ENCODE assay signal across 17 cellular contexts in the genomic region with DNA sequence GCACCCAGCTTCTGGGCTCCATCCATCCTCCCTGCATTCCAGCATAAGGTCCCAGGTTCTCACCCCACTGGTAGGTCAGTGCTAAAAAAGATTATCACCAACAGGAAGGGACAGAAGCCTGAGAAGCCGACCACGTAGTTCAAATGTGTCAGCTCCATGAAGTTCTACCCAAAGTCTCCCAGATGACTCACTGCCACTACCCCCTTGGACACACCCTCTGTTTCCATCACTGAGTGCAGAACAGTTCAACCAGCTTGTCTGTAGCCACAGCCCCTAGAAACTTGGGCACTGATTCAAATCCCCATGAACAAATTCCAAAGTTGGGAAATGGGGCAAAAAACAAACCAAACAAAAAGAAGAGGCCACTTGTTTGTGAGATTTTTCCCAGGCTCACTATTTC. TPM values are rescaled to one million over a fixed set of nuclear protein-coding genes. Genes with fewer than 3 reads are reported as not detected.
DNase-seq lines count a peak whose midpoint lies in the region; ATAC-seq and TF ChIP-seq lines count a peak whose summit lies in the region.
"Had no signal": no experiment of that assay in that cellular context is flagged by ENCODE, and none has a peak within 500 bp of the region (broad histone marks: within the 10 kb centered on the region; RNA-seq: fewer than 3 reads in every experiment).

No MANE protein-coding gene starts in this region.

- ATAC-seq in GM18868 (IDR thresholded peaks at IDR 0.05; ENCODE audit: unreplicated experiment): no peak
- ATAC-seq: left ventricle myocardium superior had no signal

- H3K4me3 ChIP-seq in brain microvascular endothelial cell (ENCODE audit: low read depth, low read length): no peak overlapping the region
- no peak overlapping the region for H3K4me3 ChIP-seq in skeletal muscle cell (ENCODE audit: low read depth, low read length)
- H3K4me3 ChIP-seq: SJCRH30 had no signal

- TF ChIP-seq CTCF in brain microvascular endothelial cell (IDR thresholded peaks at IDR 0.05; ENCODE audit: low read depth, low read length, missing control alignments) (no peak), mesothelial cell of epicardium (IDR thresholded peaks at IDR 0.05; ENCODE audit: unreplicated experiment) (no peak)

- H3K9me3 Mint-ChIP-seq in mesothelial cell of epicardium: peaks cover 4% of the 10 kb centered on the region

- peaks cover 70% of the 10 kb centered on the region for H3K27me3 Mint-ChIP-seq in mesothelial cell of epicardium (ENCODE audit: low read depth)

- no peaks in the 10 kb centered on the region for H3K36me3 ChIP-seq in brain microvascular endothelial cell (replicated peaks)
- H3K36me3 ChIP-seq: SJCRH30 had no signal

- no peaks in the 10 kb centered on the region for H3K27me3 ChIP-seq in brain microvascular endothelial cell (replicated peaks)
- H3K27me3 ChIP-seq: SJCRH30 had no signal

- in situ Hi-C loops in brain microvascular endothelial cell (cut with HindIII; ENCODE audit: low pct_ligation_motif_present, low sequenced_read_pairs): no loop called here

- peaks cover 4% of the 10 kb centered on the region for H3K4me1 Mint-ChIP-seq in mesothelial cell of epicardium

- DNase-seq in GM04503 (ENCODE audit: low read depth): peak; percentile 39
- DNase-seq in M059J (ENCODE audit: low read depth): peak; percentile 86
- peak; percentile 44 for DNase-seq in brain microvascular endothelial cell
- peak; percentile 62 for DNase-seq in skeletal muscle cell (ENCODE audit: low read depth)
- no peak for DNase-seq in cortex of kidney (lab: John Stamatoyannopoulos, UW)
- no peak for DNase-seq in mesothelial cell of epicardium (ENCODE audit: low spot score in 2 of 2, unreplicated experiment in 2 of 2)
- DNase-seq: activated CD4-positive, alpha-beta T cell treated with anti-CD3 and anti-CD28 coated beads, Interleukin-2, amount 50 U/mL, for 48 hours; aorta; CD4-positive, CD25-positive, alpha-beta regulatory T cell; DMS79; left ventricle myocardium superior; NCI-H1092; posterior cingulate gyrus; SJCRH30; T1000 had no signal

- H3K36me3 Mint-ChIP-seq in mesothelial cell of epicardium: no peaks in the 10 kb centered on the region
- H3K36me3 Mint-ChIP-seq: CD4-positive, CD25-positive, alpha-beta regulatory T cell had no signal

- no peak overlapping the region for H3K27ac Mint-ChIP-seq in mesothelial cell of epicardium
- H3K27ac Mint-ChIP-seq: activated T-helper 1 cell treated with anti-CD3 and anti-CD28 coated beads, Interleukin-12 subunit alpha, Interleukin-12 subunit beta, Interleukin-2, Interleukin-4 antibody, amounts not matched to agents 30 ng/mL and 10 ng/mL and 1 ng/mL, durations not matched to agents 14 hours and 24 hours and 36 hours; CD4-positive, CD25-positive, alpha-beta regulatory T cell had no signal

- no peak overlapping the region for H3K27ac ChIP-seq in brain microvascular endothelial cell
- H3K27ac ChIP-seq: SJCRH30 had no signal

- H3K4me3 Mint-ChIP-seq in mesothelial cell of epicardium: no peak overlapping the region
- H3K4me3 Mint-ChIP-seq: activated T-helper 1 cell treated with anti-CD3 and anti-CD28 coated beads, Interleukin-12 subunit alpha, Interleukin-12 subunit beta, Interleukin-2, Interleukin-4 antibody, amounts not matched to agents 30 ng/mL and 10 ng/mL and 1 ng/mL, durations not matched to agents 14 hours and 24 hours and 36 hours; CD4-positive, CD25-positive, alpha-beta regulatory T cell had no signal

RNA-seq across cellular contexts. Expression of gene FLI1, which starts 24.4 kb away (rescaled TPM):
- total RNA-seq in M059J (2014; rRNA removed; shearing (Covaris generic)): 9.6 and 12.0 TPM in 2 replicates
- 4.5 to 5.8 TPM (median 5.3 TPM) in 3 replicates for total RNA-seq in mesothelial cell of epicardium

Comparison
In these comparisons a context has a peak if more than half of its experiments do, and no peak if none do; other contexts are left out.
1. DNase-seq: peak in GM04503 (single experiment), M059J (single experiment), brain microvascular endothelial cell (single experiment) and skeletal muscle cell (single experiment); none in cortex of kidney (single experiment) and mesothelial cell of epicardium (0 of 2).